ENCODE assay signal across 1 cellular context in genomic region chr3:168457973-168458539, GRCh38.
TF ChIP-seq lines count a peak whose summit lies in the region.

No MANE protein-coding gene starts in this region.

TF ChIP-seq in SK-N-SH, 30 proteins besides CTCF, POLR2A, EP300 and RAD21 (continued from another document):
- TF ChIP-seq REST (IDR thresholded peaks at IDR 0.05; ENCODE audit: low read depth, low read length) (no peak), RXRA (IDR thresholded peaks at IDR 0.05; ENCODE audit: borderline replicate concordance, low read depth) (no peak), TEAD4 (IDR thresholded peaks at IDR 0.05; ENCODE audit: borderline replicate concordance, insufficient read depth) (no peak), CHD2 (IDR thresholded peaks at IDR 0.05; ENCODE audit: low read length, partially characterized antibody) (no peak)
